ENCODE assay signal across 9 cellular contexts in the genomic region with DNA sequence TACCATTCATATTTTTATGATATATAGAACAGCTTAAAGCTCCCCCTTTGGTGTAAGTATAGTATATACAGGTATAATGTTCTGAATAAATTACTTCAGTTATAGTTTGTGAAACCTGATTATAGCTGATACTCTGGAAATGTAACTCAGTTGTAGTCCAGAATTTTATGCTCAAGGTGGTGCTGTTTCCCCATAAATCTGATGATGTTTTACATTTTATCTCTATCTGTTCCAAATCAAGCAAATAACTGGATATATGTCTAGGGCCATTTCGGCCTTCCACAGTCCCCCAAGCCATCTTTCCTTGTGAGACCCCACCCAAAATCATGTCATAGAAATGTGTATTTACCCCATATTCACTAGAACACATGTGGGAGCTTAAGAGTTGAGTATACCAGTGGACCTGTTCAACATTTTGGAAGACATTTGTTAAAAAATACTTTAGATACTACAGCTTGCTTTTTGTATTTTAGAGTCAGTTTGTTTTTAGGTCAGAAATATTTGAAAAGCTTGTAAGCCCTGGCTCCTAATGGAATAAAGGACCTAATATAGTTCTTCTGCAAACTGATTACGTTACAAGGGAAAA.
DNase-seq lines count a peak whose midpoint lies in the region; ATAC-seq and TF ChIP-seq lines count a peak whose summit lies in the region.
"Had no signal": no experiment of that assay in that cellular context is flagged by ENCODE, and none has a peak within 500 bp of the region (broad histone marks: within the 10 kb centered on the region; RNA-seq: fewer than 3 reads in every experiment).

No MANE protein-coding gene starts in this region.

- BruUV-seq in Panc1 (replicated peaks; lab: Mats Ljungman, UMichigan) = no TSS peak

- H3K36me3 ChIP-seq in Panc1 (ENCODE audit: control insufficient read depth, insufficient read depth, low read length) (peaks cover 5% of the 10 kb centered on the region; the same call in 1 of the 2 replicates), endocrine pancreas (ENCODE audit: control insufficient read depth, insufficient read depth, low read length) (no peaks in the 10 kb centered on the region)

- no peaks in the 10 kb centered on the region for H3K9me3 ChIP-seq in Panc1 (ENCODE audit: control insufficient read depth, insufficient read depth, low read depth, low read length)
- H3K9me3 ChIP-seq in endocrine pancreas (ENCODE audit: control insufficient read depth, low read length) = no peaks in the 10 kb centered on the region

- no peak overlapping the region for H3K9ac ChIP-seq in endocrine pancreas (ENCODE audit: control insufficient read depth, insufficient read depth, low read length)

- in situ Hi-C loops in Panc1 (cut with HindIII; ENCODE audit: low pct_unique_long_range_greater_than_20kb, low sequenced_read_pairs) = no loop called here

- POLR2A ChIA-PET in Panc1 (lab: Charles Lee) = interaction anchor here (0.6 kb wide), 1 partner anchor 264 kb away, joined by 3 read pairs; no protein-coding TSS in a partner anchor

- H3K4me3 ChIP-seq in Panc1 (ENCODE audit: low read depth in 2 of 2, low read length in 2 of 2) (no peak overlapping the region), endocrine pancreas (ENCODE audit: control insufficient read depth, insufficient read depth, low read length) (peak overlapping the region; percentile 20)

- peak; percentile 69 for ATAC-seq in Panc1

- peaks cover 13% of the 10 kb centered on the region; the same call in 1 of the 2 replicates for H3K4me1 ChIP-seq in Panc1 (ENCODE audit: control insufficient read depth, insufficient read depth, low read length)
- H3K4me1 ChIP-seq in endocrine pancreas (ENCODE audit: control insufficient read depth, insufficient read depth, low read length) = no peaks in the 10 kb centered on the region

- intact Hi-C loops in Panc1 (cut with micrococcal nuclease; ENCODE audit: unreplicated experiment) = loop anchor here (2.0 to 10.0 kb wide), 3 partner anchors 168 to 425 kb away; no protein-coding TSS in a partner anchor
- intact Hi-C loops in posterior vena cava (cut with DNase I) = loop anchor here (5.0 to 10.0 kb wide), 2 partner anchors 278 to 425 kb away; no protein-coding TSS in a partner anchor

- TF ChIP-seq CTCF in Panc1 (IDR thresholded peaks at IDR 0.05) = peak; percentile 49; the same call in 1 of the 2 replicates

- H3K27me3 ChIP-seq in Panc1 (ENCODE audit: control insufficient read depth, insufficient read depth, low read length) (no peaks in the 10 kb centered on the region), endocrine pancreas (ENCODE audit: control insufficient read depth, insufficient read depth, low read length) (no peaks in the 10 kb centered on the region)

- CTCF ChIA-PET in Panc1 (lab: Charles Lee) = interaction anchor here (0.6 to 1.3 kb wide), 4 partner anchors 12 to 262 kb away, joined by 3 to 4 read pairs (median 3); no protein-coding TSS in a partner anchor

- peak; percentile 49 for DNase-seq in AG20443 (ENCODE audit: low spot score)
- DNase-seq in H4 (ENCODE audit: low spot score) = peak; percentile 27
- peak; percentile 35 for DNase-seq in Panc1 (ENCODE audit: low read depth, low spot score)
- peak; percentile 80 for DNase-seq in midbrain (lab: John Stamatoyannopoulos, UW)
- DNase-seq in KG1 (lab: John Stamatoyannopoulos, UW) = no peak
- no peak for DNase-seq in posterior vena cava (ENCODE audit: low spot score)
- DNase-seq in stimulated activated CD4-positive, alpha-beta T cell treated with anti-CD3 and anti-CD28 coated beads, Interleukin-2, amount 100 ng/mL, for 48 hours = no peak

- peak overlapping the region; percentile 92 for H3K27ac ChIP-seq in Panc1 (ENCODE audit: low read length)
- H3K27ac ChIP-seq: HL-60 had no signal

Comparison
In these comparisons a context has a peak if more than half of its experiments do, and no peak if none do; other contexts are left out.
1. DNase-seq: peak in AG20443 (single experiment), H4 (single experiment), Panc1 (single experiment) and midbrain (single experiment); none in KG1 (single experiment), posterior vena cava (single experiment) and stimulated activated CD4-positive, alpha-beta T cell treated with anti-CD3 and anti-CD28 coated beads, Interleukin-2, amount 100 ng/mL, for 48 hours (0 of 2).